ENCODE assay signal across 11 cellular contexts in genomic region chr5:173143567-173143966, GRCh38. TPM values are rescaled to one million over a fixed set of nuclear protein-coding genes. Genes with fewer than 3 reads are reported as not detected.
A peak's percentile ranks its signal among the peaks of the same experiment; 100 is the strongest.
DNase-seq lines count a peak whose midpoint lies in the region; ATAC-seq, FAIRE-seq and TF ChIP-seq lines count a peak whose summit lies in the region.
"Had no signal": no experiment of that assay in that cellular context is flagged by ENCODE, and none has a peak within 500 bp of the region (broad histone marks: within the 10 kb centered on the region; RNA-seq: fewer than 3 reads in every experiment).

No MANE protein-coding gene starts in this region.

- no peak for FAIRE-seq in GM12891 (lab: Jason Lieb, UNC)
- FAIRE-seq: urothelium cell line had no signal

- peaks cover 2% of the 10 kb centered on the region in 2 donors for H3K36me3 Mint-ChIP-seq in activated T-cell treated with anti-CD3 and anti-CD28 coated beads, Interleukin-2, amount 50 U/mL, for 72 hours (ENCODE audit: insufficient read depth in 2 of 2)
- peaks cover 39% of the 10 kb centered on the region for H3K36me3 Mint-ChIP-seq in activated T-cell treated with anti-CD3 and anti-CD28 coated beads, Interleukin-2, amount 50 U/mL, for 24 hours (ENCODE audit: low read depth)
- H3K36me3 Mint-ChIP-seq in immature natural killer cell, result peaks cover under 1 to 8% (median 6%) of the 10 kb centered on the region in 3 donors

- H3K9ac ChIP-seq in SK-N-MC (ENCODE audit: insufficient read length) (peak overlapping the region; percentile 95), skeletal muscle satellite cell (ENCODE audit: low read depth, low read length) (peak overlapping the region; percentile 30)

- H3K4me3 ChIP-seq in SK-N-MC, result no peak overlapping the region
- no peak overlapping the region for H3K4me3 ChIP-seq in skeletal muscle satellite cell (ENCODE audit: low read length)

- peaks cover 13% of the 10 kb centered on the region; the same call in 1 of the 2 replicates for H3K36me3 ChIP-seq in SK-N-MC (ENCODE audit: insufficient read depth, low read length)
- H3K36me3 ChIP-seq in skeletal muscle satellite cell (ENCODE audit: insufficient read depth, low read length), result peaks cover 9% of the 10 kb centered on the region
- H3K36me3 ChIP-seq: SJCRH30 had no signal

- no peak for ATAC-seq in activated T-cell treated with anti-CD3 and anti-CD28 coated beads, Interleukin-2, amount 50 U/mL, for 72 hours (replicated peaks in 1 of 2)
- no peak for ATAC-seq in GM21390 (IDR thresholded peaks at IDR 0.05; ENCODE audit: unreplicated experiment)

- H3K4me1 Mint-ChIP-seq in activated T-cell treated with anti-CD3 and anti-CD28 coated beads, Interleukin-2, amount 50 U/mL, for 72 hours (ENCODE audit: low read depth), result peaks cover 15% of the 10 kb centered on the region
- H3K4me1 Mint-ChIP-seq in activated T-cell treated with anti-CD3 and anti-CD28 coated beads, Interleukin-2, amount 50 U/mL, for 24 hours (ENCODE audit: low read depth), result peaks cover 13% of the 10 kb centered on the region
- H3K4me1 Mint-ChIP-seq in immature natural killer cell, result peaks cover 13 to 26% of the 10 kb centered on the region in 2 donors

- no peak overlapping the region for H3K27ac ChIP-seq in SK-N-MC

- H3K9me3 ChIP-seq in SK-N-MC (ENCODE audit: low read depth, low read length) (no peaks in the 10 kb centered on the region), skeletal muscle satellite cell (replicated peaks; ENCODE audit: low read length) (no peaks in the 10 kb centered on the region)
- H3K9me3 ChIP-seq: SJCRH30 had no signal

- no peaks in the 10 kb centered on the region for H3K27me3 Mint-ChIP-seq in activated T-cell treated with anti-CD3 and anti-CD28 coated beads, Interleukin-2, amount 50 U/mL, for 72 hours (ENCODE audit: low read depth)
- H3K27me3 Mint-ChIP-seq in activated T-cell treated with anti-CD3 and anti-CD28 coated beads, Interleukin-2, amount 50 U/mL, for 24 hours, result no peaks in the 10 kb centered on the region
- peaks cover 10 to 16% (median 10%) of the 10 kb centered on the region in 3 donors for H3K27me3 Mint-ChIP-seq in immature natural killer cell (ENCODE audit: low read depth in 3 of 3)
- H3K27me3 Mint-ChIP-seq: dendritic cell treated with granulocyte-macrophage colony-stimulating factor and Interleukin-4, amounts not matched to agents 40 ng/mL and 50 ng/mL, for 4 days had no signal

- no peak for DNase-seq in activated T-cell treated with anti-CD3 and anti-CD28 coated beads, Interleukin-2, amount 50 U/mL, for 72 hours
- DNase-seq in activated T-cell treated with anti-CD3 and anti-CD28 coated beads, Interleukin-2, amount 50 U/mL, for 24 hours, result no peak
- DNase-seq in SK-N-MC (ENCODE audit: low read depth, low spot score), result no peak
- no peak for DNase-seq in immature natural killer cell
- DNase-seq in GM12891 (ENCODE audit: insufficient read length, low spot score), result no peak
- no peak for DNase-seq in NCI-H1694 (lab: John Stamatoyannopoulos, UW)

- H3K4me1 ChIP-seq in skeletal muscle satellite cell (ENCODE audit: control insufficient read depth, insufficient read depth, low read length), result no peaks in the 10 kb centered on the region

- no peak overlapping the region for H3K4me3 Mint-ChIP-seq in activated T-cell treated with anti-CD3 and anti-CD28 coated beads, Interleukin-2, amount 50 U/mL, for 72 hours
- no peak overlapping the region for H3K4me3 Mint-ChIP-seq in activated T-cell treated with anti-CD3 and anti-CD28 coated beads, Interleukin-2, amount 50 U/mL, for 24 hours
- peak overlapping the region in 3 of 5 donors; percentile 15 to 99 (median 97) for H3K4me3 Mint-ChIP-seq in immature natural killer cell

- H3K27ac Mint-ChIP-seq in activated T-cell treated with anti-CD3 and anti-CD28 coated beads, Interleukin-2, amount 50 U/mL, for 72 hours, result peak overlapping the region; percentile 45
- no peak overlapping the region for H3K27ac Mint-ChIP-seq in activated T-cell treated with anti-CD3 and anti-CD28 coated beads, Interleukin-2, amount 50 U/mL, for 24 hours
- peak overlapping the region in 3 of 6 donors; percentile 53 to 98 (median 55) for H3K27ac Mint-ChIP-seq in immature natural killer cell

- H3K4me2 ChIP-seq in skeletal muscle satellite cell (ENCODE audit: low read length), result no peak overlapping the region

- no peaks in the 10 kb centered on the region for H3K9me3 Mint-ChIP-seq in activated T-cell treated with anti-CD3 and anti-CD28 coated beads, Interleukin-2, amount 50 U/mL, for 72 hours
- no peaks in the 10 kb centered on the region for H3K9me3 Mint-ChIP-seq in activated T-cell treated with anti-CD3 and anti-CD28 coated beads, Interleukin-2, amount 50 U/mL, for 24 hours
- H3K9me3 Mint-ChIP-seq in immature natural killer cell, result no peaks in the 10 kb centered on the region
- H3K9me3 Mint-ChIP-seq: dendritic cell treated with granulocyte-macrophage colony-stimulating factor and Interleukin-4, amounts not matched to agents 40 ng/mL and 50 ng/mL, for 4 days had no signal

- no peak for TF ChIP-seq POLR2A in GM12891 (IDR thresholded peaks at IDR 0.05; ENCODE audit: low read depth, low read length)

- H3K27me3 ChIP-seq in skeletal muscle satellite cell (ENCODE audit: control insufficient read depth, insufficient read depth, low read length), result no peaks in the 10 kb centered on the region
- H3K27me3 ChIP-seq: SJCRH30 had no signal

TF ChIP-seq in GM12891, 5 proteins besides CTCF, POLR2A, EP300 and RAD21:
- TF ChIP-seq PAX5 (IDR thresholded peaks at IDR 0.05; ENCODE audit: insufficient read depth, low read length, severe bottlenecking), result no peak
- TF ChIP-seq TAF1 (IDR thresholded peaks at IDR 0.05; ENCODE audit: low read depth, low read length), result no peak
- no peak for TF ChIP-seq SPI1 (IDR thresholded peaks at IDR 0.05; ENCODE audit: low read depth, low read length)
- no peak for TF ChIP-seq POLR2AphosphoS5 (IDR thresholded peaks at IDR 0.05; ENCODE audit: low read depth, low read length)
- TF ChIP-seq POU2F2 (IDR thresholded peaks at IDR 0.05; ENCODE audit: low read depth, low read length), result no peak

RNA-seq across cellular contexts. Expression of gene BNIP1, which starts 0.8 kb away (rescaled TPM):
- 10 to 100 TPM; 23.2 to 25.6 TPM for total RNA-seq in activated T-cell treated with anti-CD3 and anti-CD28 coated beads, Interleukin-2, amount 50 U/mL, for 72 hours
- polyA plus RNA-seq in immature natural killer cell, result 10 to 100 TPM; 14.4 to 34.7 (median 32.4) TPM
- total RNA-seq in skeletal muscle satellite cell (2012; rRNA removed), result 18.3 and 18.5 TPM in 2 replicates
- polyA plus RNA-seq in GM12891 (2012; ENCODE audit: low read depth, missing spikeins), result 20.6 TPM

Comparison
In these comparisons a context has a peak if more than half of its experiments do, and no peak if none do; other contexts are left out.
1. H3K4me3 Mint-ChIP-seq: peak in immature natural killer cell (3 of 5); none in activated T-cell treated with anti-CD3 and anti-CD28 coated beads, Interleukin-2, amount 50 U/mL, for 72 hours (0 of 2) and activated T-cell treated with anti-CD3 and anti-CD28 coated beads, Interleukin-2, amount 50 U/mL, for 24 hours (single experiment).